ENCODE assay signal across 8 cellular contexts in the genomic region with DNA sequence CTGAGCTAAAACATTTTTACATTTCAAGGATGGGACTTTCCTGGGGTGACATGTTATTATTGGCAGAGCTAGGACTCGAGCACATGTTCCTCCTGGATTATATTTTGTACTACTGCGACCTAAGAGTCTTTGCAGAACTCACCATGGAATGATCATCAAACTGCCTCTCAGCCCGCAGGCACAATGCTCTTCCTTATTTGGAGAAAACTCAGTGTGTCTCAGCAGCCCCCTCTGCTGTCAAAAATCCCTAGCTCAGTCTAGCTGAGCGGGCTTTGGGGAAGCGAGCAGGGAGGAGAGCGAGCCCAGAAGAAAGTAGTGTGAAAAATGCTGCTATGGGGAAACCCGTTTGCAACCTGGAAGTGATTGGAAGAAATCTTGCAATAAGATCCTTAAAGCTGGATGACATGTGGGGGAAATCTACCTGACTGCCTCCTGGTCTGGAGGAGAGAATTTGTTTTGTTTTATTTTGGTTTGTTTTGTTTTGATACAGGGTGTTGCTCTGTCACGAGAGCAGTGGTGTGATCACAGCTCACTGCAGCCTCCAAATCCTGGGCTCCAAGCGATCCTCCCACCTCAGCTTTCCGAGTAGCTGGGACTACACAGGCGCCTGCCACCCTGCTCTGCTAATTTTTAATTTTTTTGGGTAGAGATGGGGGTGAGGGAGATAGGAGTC.
A peak's percentile ranks its signal among the peaks of the same experiment; 100 is the strongest.
DNase-seq lines count a peak whose midpoint lies in the region; TF ChIP-seq lines count a peak whose summit lies in the region.

No MANE protein-coding gene starts in this region.

- H3K27me3 ChIP-seq in MG63, result no peaks in the 10 kb centered on the region
- H3K27me3 ChIP-seq in ovary, result no peaks in the 10 kb centered on the region
- no peaks in the 10 kb centered on the region for H3K27me3 ChIP-seq in thyroid gland

- TF ChIP-seq POLR2A in ovary (IDR thresholded peaks at IDR 0.05) (no peak), thyroid gland (IDR thresholded peaks at IDR 0.05) (no peak)

- H3K27ac ChIP-seq in ovary (no peak overlapping the region), thyroid gland (peak overlapping the region in 1 of 3 donors; percentile 4)

- H3K4me3 ChIP-seq in MG63 (no peak overlapping the region), ovary (no peak overlapping the region), thyroid gland (replicated peaks in 1 of 3) (no peak overlapping the region)

- H3K36me3 ChIP-seq in MG63 (no peaks in the 10 kb centered on the region), ovary (no peaks in the 10 kb centered on the region), thyroid gland (no peaks in the 10 kb centered on the region)

- TF ChIP-seq CTCF in ovary (IDR thresholded peaks at IDR 0.05) (peak; percentile 45 to 73 (median 54)), thyroid gland (IDR thresholded peaks at IDR 0.05) (peak; percentile 61 to 92 (median 90))

- intact Hi-C loops in ovary (cut with DNase I) (loop anchor here in 1 of 4 donors (10.0 kb wide), 2 partner anchors 94 to 124 kb away; partner anchors contain the start of gene CLINT1), thyroid gland (cut with DNase I) (loop anchor here (5.0 to 10.0 kb wide), 2 partner anchors 94 to 127 kb away; partner anchors contain the start of gene CLINT1)

- TF ChIP-seq EP300 in ovary (IDR thresholded peaks at IDR 0.05), result no peak

- peaks cover 1% of the 10 kb centered on the region for H3K4me1 ChIP-seq in ovary (ENCODE audit: insufficient read depth)
- H3K4me1 ChIP-seq in thyroid gland, result peaks cover 0 to 5% of the 10 kb centered on the region in 2 donors

- H3K9me3 ChIP-seq in MG63 (no peaks in the 10 kb centered on the region; the same call in 1 of the 2 replicates), ovary (no peaks in the 10 kb centered on the region), thyroid gland (no peaks in the 10 kb centered on the region)

- DNase-seq in Daoy (ENCODE audit: low read depth) (peak; percentile 91), GOT3 (lab: John Stamatoyannopoulos, UW) (peak; percentile 57), MG63 (peak; percentile 87), SIG-M5 treated with dmso at 0.1 percent for 504 hours (lab: John Stamatoyannopoulos, UW; ENCODE audit: unreplicated experiment) (peak; percentile 90), globus pallidus (ENCODE audit: low spot score) (peak; percentile 84), ovary (peak; percentile 79 to 88 (median 82)), thyroid gland (peak; percentile 94 to 95)
- DNase-seq in activated gamma-delta T cell treated with anti-CD3 and anti-CD28 coated beads, Interleukin-2, amount 50 U/mL, for 16 hours (ENCODE audit: low read depth), result peak; percentile 64

- 5 to 13% (median 12%) methylated on average over 11 of the region's 11 CpGs for WGBS in ovary, 3 donors
- WGBS in thyroid gland, 2 donors, result 10 to 15% methylated on average over 11 of the region's 11 CpGs
